In the genomic region with DNA sequence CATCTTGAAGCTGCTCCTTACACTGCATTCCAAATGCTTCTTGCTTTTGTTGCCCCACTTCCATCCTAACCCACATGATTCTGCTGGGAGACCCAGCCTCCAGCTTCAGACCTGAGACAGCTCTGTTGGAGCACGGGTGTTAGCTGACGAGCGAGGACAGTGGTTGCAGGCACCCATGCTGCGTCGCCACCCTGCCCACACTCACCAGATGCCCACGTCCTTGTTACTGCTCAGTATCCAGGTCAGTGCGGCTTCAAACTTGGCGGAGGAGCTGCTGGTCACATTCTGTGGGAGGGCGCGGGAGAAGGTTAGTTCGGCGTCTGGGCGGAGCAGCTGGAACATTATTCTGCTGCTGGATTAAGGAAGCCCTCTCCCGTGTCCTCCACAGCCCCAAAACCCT, we compare ENCODE assay signal across 14 cellular contexts. TPM values are rescaled to one million over a fixed set of nuclear protein-coding genes. Genes with fewer than 3 reads are reported as not detected.
"Had no signal": no experiment of that assay in that cellular context is flagged by ENCODE, and none has a peak within 500 bp of the region (broad histone marks: within the 10 kb centered on the region; RNA-seq: fewer than 3 reads in every experiment).

No MANE protein-coding gene starts in this region.

- DNase-seq: activated CD4-positive, alpha-beta T cell treated with anti-CD3 and anti-CD28 coated beads, Interleukin-2, amount 50 U/mL, for 48 hours; activated CD8-positive, alpha-beta memory T cell treated with anti-CD3 and anti-CD28 coated beads, Interleukin-2, amount 10 ng/mL, durations not matched to agents 7 days and 5 days; activated effector memory CD4-positive, alpha-beta T cell treated with Interleukin-2 at 50 U/mL for 16 hours; activated T-cell treated with anti-CD3 and anti-CD28 coated beads, Interleukin-2, amount 50 U/mL, for 24 hours; cortex of kidney; effector memory CD8-positive, alpha-beta T cell had no signal

- H2AFZ ChIP-seq: parathyroid adenoma had no signal

- H3K4me1 ChIP-seq: parathyroid adenoma had no signal

- H3K27ac ChIP-seq: parathyroid adenoma had no signal

- ATAC-seq: activated CD4-positive, CD25-positive, alpha-beta regulatory T cell treated with anti-CD3 and anti-CD28 coated beads, Interleukin-2, amount 50 U/mL, for 24 hours; activated CD8-positive, alpha-beta memory T cell treated with anti-CD3 and anti-CD28 coated beads, Interleukin-2, amount 10 ng/mL, durations not matched to agents 7 days and 5 days; effector memory CD8-positive, alpha-beta T cell had no signal

- H3K9ac ChIP-seq: parathyroid adenoma had no signal

- H3K27me3 Mint-ChIP-seq: activated CD8-positive, alpha-beta memory T cell treated with anti-CD3 and anti-CD28 coated beads, Interleukin-2, amount 10 ng/mL, durations not matched to agents 7 days and 5 days; activated naive CD4-positive, alpha-beta T cell treated with anti-CD3 and anti-CD28 coated beads, Interleukin-2, amount 50 U/mL, for 24 hours; activated T-cell treated with anti-CD3 and anti-CD28 coated beads, Interleukin-2, amount 50 U/mL, for 24 hours; effector memory CD8-positive, alpha-beta T cell had no signal

- H3K9me3 Mint-ChIP-seq: activated naive CD4-positive, alpha-beta T cell treated with anti-CD3 and anti-CD28 coated beads, Interleukin-2, amount 50 U/mL, for 24 hours; activated T-cell treated with anti-CD3 and anti-CD28 coated beads, Interleukin-2, amount 50 U/mL, for 24 hours; effector memory CD8-positive, alpha-beta T cell; nephron had no signal

- H3K4me3 Mint-ChIP-seq: activated CD8-positive, alpha-beta memory T cell treated with anti-CD3 and anti-CD28 coated beads, Interleukin-2, amount 10 ng/mL, durations not matched to agents 7 days and 5 days; activated naive CD4-positive, alpha-beta T cell treated with anti-CD3 and anti-CD28 coated beads, Interleukin-2, amount 50 U/mL, for 24 hours; activated T-cell treated with anti-CD3 and anti-CD28 coated beads, Interleukin-2, amount 50 U/mL, for 24 hours; effector memory CD8-positive, alpha-beta T cell; nephron had no signal

- H3K27ac Mint-ChIP-seq: activated CD8-positive, alpha-beta memory T cell treated with anti-CD3 and anti-CD28 coated beads, Interleukin-2, amount 10 ng/mL, durations not matched to agents 7 days and 5 days; activated naive CD4-positive, alpha-beta T cell treated with anti-CD3 and anti-CD28 coated beads, Interleukin-2, amount 50 U/mL, for 24 hours; activated T-cell treated with anti-CD3 and anti-CD28 coated beads, Interleukin-2, amount 50 U/mL, for 24 hours; effector memory CD8-positive, alpha-beta T cell; nephron had no signal

RNA-seq across cellular contexts. Expression of a gene that starts 23.9 kb away (rescaled TPM):
- total RNA-seq: activated CD8-positive, alpha-beta memory T cell treated with anti-CD3 and anti-CD28 coated beads, Interleukin-2, amount 10 ng/mL, durations not matched to agents 7 days and 5 days; lung microvascular endothelial cell; skeletal muscle tissue; T-helper 1 cell treated with Interleukin-12 subunit alpha and Interleukin-12 subunit beta and Interleukin-4 antibody, amounts not matched to agents 30 ng/mL and 1 ng/mL, for 36 hours; urinary bladder had no signal

RNA-seq across cellular contexts. Expression of a gene that starts 33.2 kb away (rescaled TPM):
- total RNA-seq: activated CD8-positive, alpha-beta memory T cell treated with anti-CD3 and anti-CD28 coated beads, Interleukin-2, amount 10 ng/mL, durations not matched to agents 7 days and 5 days; lung microvascular endothelial cell; T-helper 1 cell treated with Interleukin-12 subunit alpha and Interleukin-12 subunit beta and Interleukin-4 antibody, amounts not matched to agents 30 ng/mL and 1 ng/mL, for 36 hours had no signal
